12 cellular contexts compared by ENCODE assay signal in the genomic region with DNA sequence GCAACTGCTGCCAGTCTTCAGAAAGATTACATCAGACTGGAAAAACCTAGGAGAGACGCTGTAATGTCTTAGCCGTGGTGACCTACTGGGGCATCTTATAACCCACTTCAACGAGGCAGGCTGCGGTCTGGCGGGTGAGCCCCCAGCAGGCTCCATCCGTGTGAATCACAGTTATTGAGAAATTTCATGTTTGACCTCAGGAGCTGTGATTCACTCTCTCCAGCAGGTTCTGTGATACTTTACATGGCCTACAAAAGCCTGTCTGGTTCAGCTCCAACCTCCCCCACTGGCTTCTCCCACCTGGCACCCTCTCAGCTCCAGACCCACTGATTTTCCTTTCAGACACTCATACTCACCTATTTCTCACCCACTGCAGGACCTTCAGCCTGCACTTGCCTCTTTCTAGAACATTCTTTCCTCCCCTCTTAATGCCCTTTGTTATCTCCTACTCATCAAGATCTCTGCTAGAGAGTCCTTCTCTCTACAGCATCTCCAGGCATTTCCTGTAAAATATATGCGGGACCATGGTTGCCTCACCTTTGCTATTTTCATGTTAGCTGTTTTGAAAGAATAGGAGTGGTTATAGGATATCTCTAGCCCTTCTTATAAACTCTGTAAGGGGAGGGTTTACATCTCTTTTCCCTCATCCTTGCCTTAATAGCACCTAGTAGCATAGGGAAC.
DNase-seq lines count a peak whose midpoint lies in the region; ATAC-seq and TF ChIP-seq lines count a peak whose summit lies in the region.
"Had no signal": no experiment of that assay in that cellular context is flagged by ENCODE, and none has a peak within 500 bp of the region (broad histone marks: within the 10 kb centered on the region; RNA-seq: fewer than 3 reads in every experiment).

No MANE protein-coding gene starts in this region.

- H3K36me3 Mint-ChIP-seq in activated T-cell treated with anti-CD3 and anti-CD28 coated beads, Interleukin-2, amount 50 U/mL, for 72 hours (ENCODE audit: insufficient read depth in 2 of 2) = peaks cover 15 to 20% of the 10 kb centered on the region in 2 donors

- TF ChIP-seq RAD21 in SK-N-SH (IDR thresholded peaks at IDR 0.05; ENCODE audit: low read length) = no peak

- peak overlapping the region; percentile 27 for H3K27ac Mint-ChIP-seq in activated T-cell treated with anti-CD3 and anti-CD28 coated beads, Interleukin-2, amount 50 U/mL, for 72 hours

- H3K9me3 ChIP-seq in uterus (no peaks in the 10 kb centered on the region), SK-N-SH (no peaks in the 10 kb centered on the region)
- H3K9me3 ChIP-seq: body of pancreas, pancreas had no signal

- no peak for TF ChIP-seq EP300 in SK-N-SH (IDR thresholded peaks at IDR 0.05; ENCODE audit: borderline replicate concordance in 1 of 2, low read depth in 1 of 2, low read length in 1 of 2)

- CTCF ChIA-PET in SK-N-SH (lab: Yijun Ruan, JAX) = interaction anchor here (0.6 kb wide), 1 partner anchor 444 kb away, joined by 3 read pairs; no protein-coding TSS in a partner anchor

- H3K9me3 Mint-ChIP-seq in activated T-cell treated with anti-CD3 and anti-CD28 coated beads, Interleukin-2, amount 50 U/mL, for 72 hours = peaks cover 16 to 17% of the 10 kb centered on the region in 2 donors

- peak; percentile 91 for ATAC-seq in activated T-cell treated with anti-CD3 and anti-CD28 coated beads, Interleukin-2, amount 50 U/mL, for 72 hours (replicated peaks in 1 of 2)
- no peak for ATAC-seq in HG02973 (IDR thresholded peaks at IDR 0.05; ENCODE audit: unreplicated experiment)
- ATAC-seq: body of pancreas had no signal

- H3K9me2 ChIP-seq in SK-N-SH = no peaks in the 10 kb centered on the region

- POLR2A ChIA-PET in SK-N-SH (lab: Yijun Ruan, JAX) = no interaction called here

- DNase-seq in stimulated activated CD4-positive, alpha-beta T cell treated with anti-CD3 and anti-CD28 coated beads, Interleukin-12 subunit alpha, Interleukin-12 subunit beta, amount 100 ng/mL, for 48 hours (ENCODE audit: low read depth in 2 of 3, low spot score in 1 of 3) = peak; percentile 19 to 27 (median 23)
- no peak for DNase-seq in stimulated activated CD4-positive, alpha-beta T cell treated with anti-CD3 and anti-CD28 coated beads, Interleukin-12 subunit alpha, Interleukin-12 subunit beta, amount 100 ng/mL, for 4 hours
- DNase-seq in activated T-cell treated with anti-CD3 and anti-CD28 coated beads, Interleukin-2, amount 50 U/mL, for 72 hours = peak; percentile 46 to 61
- DNase-seq in myocyte (ENCODE audit: low read depth) (peak; percentile 3), uterus (peak; percentile 68 to 73), SKM-1 treated with dmso at 0.1 percent for 144 hours (lab: John Stamatoyannopoulos, UW; ENCODE audit: unreplicated experiment) (no peak), SK-N-SH (no peak)
- DNase-seq: COR-L47, pancreas had no signal

- no peaks in the 10 kb centered on the region for H3K79me2 ChIP-seq in SK-N-SH (ENCODE audit: insufficient read depth)

- TF ChIP-seq POLR2A in uterus (IDR thresholded peaks at IDR 0.05) = no peak

- WGBS in SK-N-SH (ENCODE audit: low lambda C conversion rate) = 32% methylated on average over 5 of the region's 7 CpGs

- H4K20me1 ChIP-seq in SK-N-SH (ENCODE audit: insufficient read depth) = no peaks in the 10 kb centered on the region

- TF ChIP-seq CTCF in uterus (IDR thresholded peaks at IDR 0.05) (no peak), SK-N-SH (IDR thresholded peaks at IDR 0.05) (no peak)

- H3K4me3 ChIP-seq in uterus (no peak overlapping the region), SK-N-SH (ENCODE audit: low read depth in 2 of 2, low read length in 1 of 2) (no peak overlapping the region; a peak in 1 of 4 replicates)
- H3K4me3 ChIP-seq: body of pancreas, pancreas, tibial nerve had no signal

- no peaks in the 10 kb centered on the region for H3F3A ChIP-seq in SK-N-SH (replicated peaks; ENCODE audit: insufficient read depth)

- H3K27ac ChIP-seq in uterus (peak overlapping the region in 1 of 2 donors; percentile 61), SK-N-SH (ENCODE audit: low read depth in 2 of 2, low read length in 1 of 2) (no peak overlapping the region)
- H3K27ac ChIP-seq: body of pancreas, pancreas, tibial nerve had no signal

- H3K36me3 ChIP-seq in uterus (no peaks in the 10 kb centered on the region), SK-N-SH (replicated peaks in 1 of 2; ENCODE audit: control insufficient read depth in 1 of 2, insufficient read depth in 2 of 2, low read length in 1 of 2) (no peaks in the 10 kb centered on the region)
- H3K36me3 ChIP-seq: pancreas, tibial nerve had no signal

- no peaks in the 10 kb centered on the region for H3K27me3 ChIP-seq in uterus
- H3K27me3 ChIP-seq in SK-N-SH (ENCODE audit: insufficient read depth) = no peaks in the 10 kb centered on the region
- H3K27me3 ChIP-seq: body of pancreas, pancreas, tibial nerve had no signal

- peaks cover 7% of the 10 kb centered on the region for H3K27me3 Mint-ChIP-seq in activated T-cell treated with anti-CD3 and anti-CD28 coated beads, Interleukin-2, amount 50 U/mL, for 72 hours (ENCODE audit: low read depth)

- no peaks in the 10 kb centered on the region for H3K4me1 ChIP-seq in uterus
- H3K4me1 ChIP-seq in SK-N-SH (ENCODE audit: control insufficient read depth in 1 of 2, insufficient read depth in 2 of 2, low read depth in 1 of 2, low read length in 1 of 2) = peaks cover 0 to 2% of the 10 kb centered on the region in 2 experiments; a peak in 2 of 4 replicates
- H3K4me1 ChIP-seq: body of pancreas, pancreas, tibial nerve had no signal

- H2AFZ ChIP-seq in SK-N-SH (ENCODE audit: low read depth) = no peak overlapping the region

- peaks cover 16% of the 10 kb centered on the region for H3K4me1 Mint-ChIP-seq in activated T-cell treated with anti-CD3 and anti-CD28 coated beads, Interleukin-2, amount 50 U/mL, for 72 hours (ENCODE audit: low read depth)

- no peak overlapping the region for H3K9ac ChIP-seq in SK-N-SH

- no peak overlapping the region for H3K4me2 ChIP-seq in SK-N-SH

- intact Hi-C loops in uterus (cut with DNase I; ENCODE audit: low total_unique reads) = no loop called here

- H3K4me3 Mint-ChIP-seq in activated T-cell treated with anti-CD3 and anti-CD28 coated beads, Interleukin-2, amount 50 U/mL, for 72 hours = peak overlapping the region; percentile 4 to 15

TF ChIP-seq in SK-N-SH, 30 proteins besides CTCF, POLR2A, EP300 and RAD21:
- TF ChIP-seq RFX5 (IDR thresholded peaks at IDR 0.05; ENCODE audit: low read length) = no peak
- no peak for TF ChIP-seq RXRA (IDR thresholded peaks at IDR 0.05; ENCODE audit: borderline replicate concordance, low read depth)
- no peak for TF ChIP-seq TEAD4 (IDR thresholded peaks at IDR 0.05; ENCODE audit: borderline replicate concordance, insufficient read depth)

Comparison
In these comparisons a context has a peak if more than half of its experiments do, and no peak if none do; other contexts are left out.
1. DNase-seq: peak in stimulated activated CD4-positive, alpha-beta T cell treated with anti-CD3 and anti-CD28 coated beads, Interleukin-12 subunit alpha, Interleukin-12 subunit beta, amount 100 ng/mL, for 48 hours (3 of 3), activated T-cell treated with anti-CD3 and anti-CD28 coated beads, Interleukin-2, amount 50 U/mL, for 72 hours (2 of 2), myocyte (single experiment) and uterus (2 of 2); none in stimulated activated CD4-positive, alpha-beta T cell treated with anti-CD3 and anti-CD28 coated beads, Interleukin-12 subunit alpha, Interleukin-12 subunit beta, amount 100 ng/mL, for 4 hours (single experiment), SKM-1 treated with dmso at 0.1 percent for 144 hours (single experiment) and SK-N-SH (single experiment).